Comparison of ENCODE assay signal across 8 cellular contexts in genomic region chr12:49059385-49060232, GRCh38. TPM values are rescaled to one million over a fixed set of nuclear protein-coding genes. Genes with fewer than 3 reads are reported as not detected.
DNase-seq lines count a peak whose midpoint lies in the region; ATAC-seq and TF ChIP-seq lines count a peak whose summit lies in the region.

No MANE protein-coding gene starts in this region.

- peaks cover 51% of the 10 kb centered on the region for H3K4me1 ChIP-seq in CD4-positive, CD25-positive, alpha-beta regulatory T cell (ENCODE audit: control insufficient read depth, insufficient read depth, low read length, poor library complexity, severe bottlenecking)
- peaks cover 75% of the 10 kb centered on the region for H3K4me1 ChIP-seq in left ventricle myocardium inferior

- peak overlapping the region; percentile 88 for H3K27ac ChIP-seq in CD4-positive, CD25-positive, alpha-beta regulatory T cell (ENCODE audit: insufficient read depth, low read length, poor library complexity, severe bottlenecking)
- peak overlapping the region; percentile 100 for H3K27ac ChIP-seq in left ventricle myocardium inferior (replicated peaks)

- H3K9me3 ChIP-seq in CD4-positive, CD25-positive, alpha-beta regulatory T cell (ENCODE audit: control insufficient read depth in 2 of 2, low read length in 2 of 2), result no peaks in the 10 kb centered on the region
- H3K9me3 ChIP-seq in left ventricle myocardium inferior (replicated peaks), result no peaks in the 10 kb centered on the region

- no peaks in the 10 kb centered on the region for H3K27me3 ChIP-seq in CD4-positive, CD25-positive, alpha-beta regulatory T cell (ENCODE audit: control insufficient read depth, insufficient read depth, low read length)
- H3K27me3 ChIP-seq in left ventricle myocardium inferior (ENCODE audit: low read depth), result no peaks in the 10 kb centered on the region

- peak in 1 of 3 donors; percentile 44 for DNase-seq in CD4-positive, CD25-positive, alpha-beta regulatory T cell
- DNase-seq in HuH-7 (ENCODE audit: low spot score) (peak; percentile 49), left ventricle myocardium inferior (no peak), retinal pigment epithelial cell (ENCODE audit: low read depth) (no peak), cortex of kidney (lab: John Stamatoyannopoulos, UW) (no peak), MV-4-11 (lab: John Stamatoyannopoulos, UW) (no peak)
- peak; percentile 12 for DNase-seq in activated T-helper 9 cell treated with anti-CD3 and anti-CD28 coated beads, Interleukin-2, amount 50 U/mL, for 16 hours (ENCODE audit: low read depth)

- peaks cover 7% of the 10 kb centered on the region for H3K36me3 Mint-ChIP-seq in CD4-positive, CD25-positive, alpha-beta regulatory T cell

- intact Hi-C loops in left ventricle myocardium inferior (cut with micrococcal nuclease), result loop anchor here (10.0 kb wide), 1 partner anchor 65 kb away; no protein-coding TSS in a partner anchor

- ATAC-seq in CD4-positive, CD25-positive, alpha-beta regulatory T cell (ENCODE audit: low read depth in 2 of 2), result peak; percentile 2 to 5
- ATAC-seq in GM19455 (IDR thresholded peaks at IDR 0.05; ENCODE audit: unreplicated experiment), result peak; percentile 17

- peak overlapping the region; percentile 86 to 94 (median 94) for H3K27ac Mint-ChIP-seq in CD4-positive, CD25-positive, alpha-beta regulatory T cell

- peaks cover 16% of the 10 kb centered on the region for H3K27me3 Mint-ChIP-seq in CD4-positive, CD25-positive, alpha-beta regulatory T cell

- peaks cover 5% of the 10 kb centered on the region for H3K36me3 ChIP-seq in CD4-positive, CD25-positive, alpha-beta regulatory T cell (ENCODE audit: control insufficient read depth, insufficient read depth, low read length)
- H3K36me3 ChIP-seq in left ventricle myocardium inferior, result peaks cover 3% of the 10 kb centered on the region

- TF ChIP-seq CTCF in left ventricle myocardium inferior (IDR thresholded peaks at IDR 0.05; ENCODE audit: borderline replicate concordance), result no peak
- no peak for TF ChIP-seq CTCF in retinal pigment epithelial cell (conservative IDR thresholded peaks at IDR 0.05; ENCODE audit: low read depth, low read length)

- peak overlapping the region; percentile 82 for H3K4me3 ChIP-seq in CD4-positive, CD25-positive, alpha-beta regulatory T cell (ENCODE audit: low read depth, low read length)
- H3K4me3 ChIP-seq in left ventricle myocardium inferior (peak overlapping the region; percentile 99), retinal pigment epithelial cell (ENCODE audit: low read length) (peak overlapping the region; percentile 93)

- H3K4me1 Mint-ChIP-seq in CD4-positive, CD25-positive, alpha-beta regulatory T cell, result peaks cover 25 to 64% (median 54%) of the 10 kb centered on the region in 4 donors

- peak overlapping the region; percentile 79 to 96 (median 95) for H3K4me3 Mint-ChIP-seq in CD4-positive, CD25-positive, alpha-beta regulatory T cell

- peaks cover 0 to 2% (median 0%) of the 10 kb centered on the region in 7 donors for H3K9me3 Mint-ChIP-seq in CD4-positive, CD25-positive, alpha-beta regulatory T cell

RNA-seq across cellular contexts. Expression of gene KMT2D, which starts 1.0 kb away (rescaled TPM):
- total RNA-seq in CD4-positive, CD25-positive, alpha-beta regulatory T cell, result 149 TPM
- polyA plus RNA-seq in CD4-positive, CD25-positive, alpha-beta regulatory T cell, result 1 to 10 TPM; 5.2 to 8.8 (median 6.5) TPM
- 38.5 TPM for total RNA-seq in left ventricle myocardium inferior

RNA-seq across cellular contexts. Expression of gene RHEBL1, which starts 10.2 kb away (rescaled TPM):
- 6.0 TPM for total RNA-seq in CD4-positive, CD25-positive, alpha-beta regulatory T cell
- 10 to 100 TPM; 11.7 to 19.5 (median 15.8) TPM for polyA plus RNA-seq in CD4-positive, CD25-positive, alpha-beta regulatory T cell
- not detected for total RNA-seq in left ventricle myocardium inferior

RNA-seq across cellular contexts. Expression of gene DHH, which starts 35.0 kb away (rescaled TPM):
- 0.27 TPM for total RNA-seq in CD4-positive, CD25-positive, alpha-beta regulatory T cell
- polyA plus RNA-seq in CD4-positive, CD25-positive, alpha-beta regulatory T cell, result not detected
- 0.41 TPM for total RNA-seq in left ventricle myocardium inferior

RNA-seq across cellular contexts. Expression of gene PRKAG1, which starts 41.0 kb away (rescaled TPM):
- 51.3 TPM for total RNA-seq in CD4-positive, CD25-positive, alpha-beta regulatory T cell
- 10 to 100 TPM; 59.3 to 83.8 (median 64.9) TPM for polyA plus RNA-seq in CD4-positive, CD25-positive, alpha-beta regulatory T cell
- total RNA-seq in left ventricle myocardium inferior, result 104 TPM

RNA-seq across cellular contexts. Expression of gene LMBR1L, which starts 51.0 kb away (rescaled TPM):
- total RNA-seq in CD4-positive, CD25-positive, alpha-beta regulatory T cell, result 315 TPM
- 10 to 100 TPM; 59.0 to 71.9 (median 62.2) TPM for polyA plus RNA-seq in CD4-positive, CD25-positive, alpha-beta regulatory T cell
- total RNA-seq in left ventricle myocardium inferior, result 27.5 TPM

Comparison
In these comparisons a context has a peak if more than half of its experiments do, and no peak if none do; other contexts are left out.
1. DNase-seq: peak in HuH-7 (single experiment) and activated T-helper 9 cell treated with anti-CD3 and anti-CD28 coated beads, Interleukin-2, amount 50 U/mL, for 16 hours (single experiment); none in left ventricle myocardium inferior (single experiment), retinal pigment epithelial cell (single experiment), cortex of kidney (single experiment) and MV-4-11 (single experiment).
2. Peak in every context shown above with its lines, with median percentiles within 50 percentile points of each other: H3K4me3 ChIP-seq.